ENCODE assay signal across 25 cellular contexts in the genomic region with DNA sequence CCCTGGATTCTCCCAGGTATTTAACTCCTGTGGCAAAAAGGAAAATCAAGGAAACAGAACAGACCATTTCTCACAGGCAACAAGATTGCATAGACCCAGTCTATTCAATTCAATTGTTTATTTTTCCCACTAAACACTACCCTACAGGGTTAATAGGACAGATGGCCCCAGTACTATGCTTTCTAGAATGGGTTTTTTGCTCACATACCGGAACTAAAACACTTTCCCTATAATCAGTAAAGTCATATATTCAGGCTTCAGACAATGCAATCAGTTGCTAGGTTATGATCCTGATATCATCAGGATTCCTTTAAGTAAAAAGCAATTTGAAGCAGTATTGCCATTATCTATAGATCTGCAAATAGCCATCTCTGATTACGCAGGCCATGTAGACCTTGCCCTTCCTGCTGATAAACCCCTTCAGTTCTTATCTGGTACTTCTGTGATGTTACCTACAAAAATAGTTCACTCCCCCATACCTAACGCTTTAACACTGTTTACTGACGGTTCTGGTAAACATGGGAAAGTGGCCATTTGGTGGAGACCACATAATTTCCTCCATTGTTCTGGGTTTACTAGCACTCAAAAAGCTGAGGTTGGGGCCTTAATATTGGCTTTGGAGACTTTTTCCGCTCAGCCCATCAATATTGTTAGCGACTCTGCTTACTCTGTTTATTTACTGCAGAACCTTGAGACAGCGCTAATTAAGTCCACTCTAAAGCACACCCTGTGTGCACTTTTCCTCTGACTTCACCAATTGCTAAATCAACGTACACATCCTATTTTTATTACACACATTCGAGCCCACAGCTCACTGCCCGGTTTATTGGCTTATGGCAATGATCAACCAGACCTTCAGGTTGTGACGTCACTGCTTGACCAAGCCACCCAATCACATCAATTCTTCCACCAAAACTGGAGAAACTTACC.
DNase-seq lines count a peak whose midpoint lies in the region; TF ChIP-seq lines count a peak whose summit lies in the region.
"Had no signal": no experiment of that assay in that cellular context is flagged by ENCODE, and none has a peak within 500 bp of the region (broad histone marks: within the 10 kb centered on the region; RNA-seq: fewer than 3 reads in every experiment).

No MANE protein-coding gene starts in this region.

- no peaks in the 10 kb centered on the region for H3K36me3 ChIP-seq in colonic mucosa
- no peaks in the 10 kb centered on the region for H3K36me3 ChIP-seq in osteoblast (ENCODE audit: insufficient read depth, low read length)

- CTCF ChIA-PET in activated CD4-positive, alpha-beta T cell treated with anti-CD3 and anti-CD28 coated beads, Interleukin-2, amount 10 ng/mL, durations not matched to agents 7 days and 5 days (lab: Charles Lee): no interaction called here

- no peaks in the 10 kb centered on the region for H3K9me3 ChIP-seq in colonic mucosa
- H3K9me3 ChIP-seq in osteoblast (ENCODE audit: low read depth, low read length): no peaks in the 10 kb centered on the region

- H3K36me3 Mint-ChIP-seq in activated CD4-positive, alpha-beta T cell treated with anti-CD3 and anti-CD28 coated beads, Interleukin-2, amount 10 ng/mL, durations not matched to agents 7 days and 5 days (ENCODE audit: low read depth): no peaks in the 10 kb centered on the region
- H3K36me3 Mint-ChIP-seq: CD8-positive, alpha-beta T cell had no signal

- no peak overlapping the region for H3K27ac Mint-ChIP-seq in activated CD4-positive, alpha-beta T cell treated with anti-CD3 and anti-CD28 coated beads, Interleukin-2, amount 10 ng/mL, durations not matched to agents 7 days and 5 days
- H3K27ac Mint-ChIP-seq: B cell; CD8-positive, alpha-beta T cell had no signal

- H3K9me3 Mint-ChIP-seq in activated CD4-positive, alpha-beta T cell treated with anti-CD3 and anti-CD28 coated beads, Interleukin-2, amount 10 ng/mL, durations not matched to agents 7 days and 5 days: peaks cover 8% of the 10 kb centered on the region

- no peak overlapping the region for H3K9ac ChIP-seq in colonic mucosa (ENCODE audit: low read depth in 2 of 2, low read length in 2 of 2)

- no peaks in the 10 kb centered on the region for H4K20me1 ChIP-seq in osteoblast (ENCODE audit: insufficient read depth, low read length)

- DNase-seq in NCI-H2081 (lab: John Stamatoyannopoulos, UW) (peak; percentile 7 to 66), NCI-H2081 treated with DMSO at 0.1 percent for 48 hours (lab: John Stamatoyannopoulos, UW) (no peak), LoVo (ENCODE audit: low spot score) (peak; percentile 1), colonic mucosa (peak; percentile 50), osteoblast (ENCODE audit: insufficient read length, low spot score, missing footprints) (peak; percentile 9)
- DNase-seq in activated CD4-positive, alpha-beta T cell treated with anti-CD3 and anti-CD28 coated beads for 1 hour: no peak
- DNase-seq in activated CD4-positive, alpha-beta T cell treated with anti-CD3 and anti-CD28 coated beads, Interleukin-2, amount 10 ng/mL, durations not matched to agents 7 days and 5 days: no peak
- no peak for DNase-seq in activated CD8-positive, alpha-beta memory T cell treated with anti-CD3 and anti-CD28 coated beads, Interleukin-2, amount 50 U/mL, for 48 hours
- DNase-seq: CD8-positive, alpha-beta T cell; DMS 273 treated with DMSO at 0.1 percent for 48 hours; IMR-90; KG1; MM.1S; NCI-H1048; NCI-H1694 treated with DMSO at 0.1 percent for 48 hours; NCI-H2171 treated with DMSO at 0.1 percent for 48 hours; NCI-H345; NCI-H510A treated with DMSO at 0.1 percent for 48 hours; NCI-H82; SHP77 had no signal

- no peak overlapping the region for H3K4me3 Mint-ChIP-seq in activated CD4-positive, alpha-beta T cell treated with anti-CD3 and anti-CD28 coated beads, Interleukin-2, amount 10 ng/mL, durations not matched to agents 7 days and 5 days
- H3K4me3 Mint-ChIP-seq: B cell; CD8-positive, alpha-beta T cell had no signal

- POLR2A ChIA-PET in activated CD4-positive, alpha-beta T cell treated with anti-CD3 and anti-CD28 coated beads, Interleukin-2, amount 10 ng/mL, durations not matched to agents 7 days and 5 days (lab: Charles Lee): no interaction called here

- H3K4me1 Mint-ChIP-seq in activated CD4-positive, alpha-beta T cell treated with anti-CD3 and anti-CD28 coated beads, Interleukin-2, amount 10 ng/mL, durations not matched to agents 7 days and 5 days: no peaks in the 10 kb centered on the region
- H3K4me1 Mint-ChIP-seq: B cell had no signal

- H3K4me1 ChIP-seq in colonic mucosa (no peaks in the 10 kb centered on the region), osteoblast (ENCODE audit: insufficient read depth, low read length) (no peaks in the 10 kb centered on the region)

- H3K27me3 Mint-ChIP-seq in activated CD4-positive, alpha-beta T cell treated with anti-CD3 and anti-CD28 coated beads, Interleukin-2, amount 10 ng/mL, durations not matched to agents 7 days and 5 days: no peaks in the 10 kb centered on the region
- H3K27me3 Mint-ChIP-seq: B cell had no signal

- no peak overlapping the region for H2AFZ ChIP-seq in osteoblast (ENCODE audit: low read length)

- no peak overlapping the region for H3K27ac ChIP-seq in colonic mucosa
- no peak overlapping the region for H3K27ac ChIP-seq in osteoblast (ENCODE audit: low read depth, low read length)
- H3K27ac ChIP-seq: 22Rv1, C4-2B, RWPE1, SK-N-MC had no signal

- intact Hi-C loops in colonic mucosa (cut with DNase I): no loop called here

- H3K27me3 ChIP-seq in colonic mucosa (no peaks in the 10 kb centered on the region), osteoblast (ENCODE audit: insufficient read depth, low read length) (no peaks in the 10 kb centered on the region)

- H3K79me2 ChIP-seq in osteoblast (ENCODE audit: insufficient read depth, low read length): no peaks in the 10 kb centered on the region

- TF ChIP-seq CTCF in colonic mucosa (IDR thresholded peaks at IDR 0.05): no peak
- no peak for TF ChIP-seq CTCF in osteoblast (IDR thresholded peaks at IDR 0.05; ENCODE audit: extremely low read depth, low read depth, low read length)

- no peak overlapping the region for H3K4me2 ChIP-seq in osteoblast (ENCODE audit: insufficient read depth, low read length)

- H3K4me3 ChIP-seq in colonic mucosa (no peak overlapping the region), osteoblast (ENCODE audit: insufficient read depth, low read length) (no peak overlapping the region)
- H3K4me3 ChIP-seq: SK-N-MC had no signal

Comparison
In these comparisons a context has a peak if more than half of its experiments do, and no peak if none do; other contexts are left out.
1. DNase-seq: peak in NCI-H2081 (2 of 2), LoVo (single experiment), colonic mucosa (single experiment) and osteoblast (single experiment); none in NCI-H2081 treated with DMSO at 0.1 percent for 48 hours (single experiment), activated CD4-positive, alpha-beta T cell treated with anti-CD3 and anti-CD28 coated beads for 1 hour (single experiment), activated CD4-positive, alpha-beta T cell treated with anti-CD3 and anti-CD28 coated beads, Interleukin-2, amount 10 ng/mL, durations not matched to agents 7 days and 5 days (single experiment) and activated CD8-positive, alpha-beta memory T cell treated with anti-CD3 and anti-CD28 coated beads, Interleukin-2, amount 50 U/mL, for 48 hours (single experiment).